Comparison of ENCODE assay signal across 14 cellular contexts in genomic region chr19:57818378-57818777, GRCh38. TPM values are rescaled to one million over a fixed set of nuclear protein-coding genes. Genes with fewer than 3 reads are reported as not detected.
DNase-seq lines count a peak whose midpoint lies in the region; ATAC-seq and TF ChIP-seq lines count a peak whose summit lies in the region.
"Had no signal": no experiment of that assay in that cellular context is flagged by ENCODE, and none has a peak within 500 bp of the region (broad histone marks: within the 10 kb centered on the region; RNA-seq: fewer than 3 reads in every experiment).

No MANE protein-coding gene starts in this region.

- H3F3A ChIP-seq in smooth muscle cell (ENCODE audit: low read depth): no peaks in the 10 kb centered on the region

- WGBS in smooth muscle cell (ENCODE audit: low lambda C conversion rate): 75% methylated on average over 7 of the region's 7 CpGs

- TF ChIP-seq CTCF in OCI-LY7 (conservative IDR thresholded peaks at IDR 0.05; ENCODE audit: low read length) (no peak), chondrocyte (IDR thresholded peaks at IDR 0.05) (no peak), smooth muscle cell (IDR thresholded peaks at IDR 0.05; ENCODE audit: borderline replicate concordance, insufficient read depth, poor library complexity, severe bottlenecking) (no peak)

- peaks cover 76% of the 10 kb centered on the region for H3K4me1 Mint-ChIP-seq in activated T-cell treated with anti-CD3 and anti-CD28 coated beads, Interleukin-2, amount 50 U/mL, for 72 hours (ENCODE audit: low read depth)
- peaks cover 45% of the 10 kb centered on the region for H3K4me1 Mint-ChIP-seq in chondrocyte (ENCODE audit: low read depth)

- no peak overlapping the region for H3K27ac Mint-ChIP-seq in activated T-cell treated with anti-CD3 and anti-CD28 coated beads, Interleukin-2, amount 50 U/mL, for 72 hours
- H3K27ac Mint-ChIP-seq in chondrocyte (ENCODE audit: unreplicated experiment): peak overlapping the region; percentile 96

- no peak overlapping the region for H3K9ac ChIP-seq in smooth muscle cell (ENCODE audit: low read depth)

- POLR2A ChIA-PET in OCI-LY7 (lab: Charles Lee): interaction anchor here (1.0 kb wide), 2 partner anchors 16 to 89 kb away, joined by 3 to 8 read pairs; no protein-coding TSS in a partner anchor

- BruUV-seq in OCI-LY7 (replicated peaks; lab: Mats Ljungman, UMichigan): no TSS peak

- H2AFZ ChIP-seq in OCI-LY7 (ENCODE audit: low read length) (peak overlapping the region; percentile 66; the same call in 1 of the 2 replicates), smooth muscle cell (ENCODE audit: low read depth) (no peak overlapping the region)

- H3K27me3 ChIP-seq in smooth muscle cell (ENCODE audit: low read depth): no peaks in the 10 kb centered on the region
- H3K27me3 ChIP-seq: adrenal gland had no signal

- H3K36me3 ChIP-seq in OCI-LY7 (ENCODE audit: insufficient read depth, low read length): peaks cover 29% of the 10 kb centered on the region
- H3K36me3 ChIP-seq in smooth muscle cell (ENCODE audit: low read depth): no peaks in the 10 kb centered on the region
- H3K36me3 ChIP-seq: adrenal gland had no signal

- ATAC-seq in activated T-cell treated with anti-CD3 and anti-CD28 coated beads, Interleukin-2, amount 50 U/mL, for 72 hours (replicated peaks in 1 of 2): no peak
- ATAC-seq in GM21717 (IDR thresholded peaks at IDR 0.05; ENCODE audit: unreplicated experiment): no peak

- H3K4me1 ChIP-seq in OCI-LY7 (ENCODE audit: insufficient read depth, low read length, poor library complexity, severe bottlenecking) (peaks cover 32% of the 10 kb centered on the region), smooth muscle cell (ENCODE audit: low read depth) (peaks cover 12% of the 10 kb centered on the region)

- peaks cover 17 to 21% of the 10 kb centered on the region in 2 donors for H3K36me3 Mint-ChIP-seq in activated T-cell treated with anti-CD3 and anti-CD28 coated beads, Interleukin-2, amount 50 U/mL, for 72 hours (ENCODE audit: insufficient read depth in 2 of 2)
- peaks cover 6% of the 10 kb centered on the region for H3K36me3 Mint-ChIP-seq in chondrocyte (ENCODE audit: low read depth)

- H3K4me3 ChIP-seq in OCI-LY7 (ENCODE audit: low read depth, low read length, poor library complexity, severe bottlenecking): peak overlapping the region; percentile 90
- no peak overlapping the region for H3K4me3 ChIP-seq in smooth muscle cell

- H3K79me2 ChIP-seq in OCI-LY7 (ENCODE audit: insufficient read depth, low read depth, low read length): peaks cover 47% of the 10 kb centered on the region
- H3K79me2 ChIP-seq in smooth muscle cell (ENCODE audit: low read depth): peaks cover 52% of the 10 kb centered on the region

- H3K9me3 ChIP-seq in OCI-LY7 (ENCODE audit: low read length): no peaks in the 10 kb centered on the region
- H3K9me3 ChIP-seq in smooth muscle cell (replicated peaks; ENCODE audit: low read depth): no peaks in the 10 kb centered on the region
- H3K9me3 ChIP-seq: adrenal gland had no signal

- H3K27me3 Mint-ChIP-seq in activated T-cell treated with anti-CD3 and anti-CD28 coated beads, Interleukin-2, amount 50 U/mL, for 72 hours (ENCODE audit: low read depth): no peaks in the 10 kb centered on the region
- no peaks in the 10 kb centered on the region for H3K27me3 Mint-ChIP-seq in chondrocyte (ENCODE audit: low read depth)

- intact Hi-C loops in OCI-LY7 (cut with micrococcal nuclease; ENCODE audit: unreplicated experiment): no loop called here

- H3K9me2 ChIP-seq in OCI-LY7 (ENCODE audit: insufficient read depth, low read length): no peaks in the 10 kb centered on the region

- peak overlapping the region; percentile 92 for H3K4me2 ChIP-seq in OCI-LY7 (ENCODE audit: low read length)
- no peak overlapping the region for H3K4me2 ChIP-seq in smooth muscle cell

- H4K20me1 ChIP-seq in OCI-LY7 (ENCODE audit: insufficient read depth, low read length) (peaks cover 4% of the 10 kb centered on the region; the same call in 1 of the 2 replicates), smooth muscle cell (ENCODE audit: low read depth) (peaks cover 27% of the 10 kb centered on the region)

- CTCF ChIA-PET in OCI-LY7 (lab: Charles Lee; ENCODE audit: unreplicated experiment): no interaction called here

- H3K27ac ChIP-seq in OCI-LY7 (ENCODE audit: low read depth, low read length, poor library complexity, severe bottlenecking): peak overlapping the region; percentile 63
- peak overlapping the region; percentile 87 for H3K27ac ChIP-seq in smooth muscle cell (ENCODE audit: low read depth)

- no peaks in the 10 kb centered on the region for H3K9me3 Mint-ChIP-seq in activated T-cell treated with anti-CD3 and anti-CD28 coated beads, Interleukin-2, amount 50 U/mL, for 72 hours
- H3K9me3 Mint-ChIP-seq in chondrocyte (ENCODE audit: low read depth): no peaks in the 10 kb centered on the region

- no peak for DNase-seq in activated T-cell treated with anti-CD3 and anti-CD28 coated beads, Interleukin-2, amount 50 U/mL, for 72 hours
- no peak for DNase-seq in activated T-cell treated with anti-CD3 and anti-CD28 coated beads, Interleukin-2, amount 50 U/mL, for 1 hour
- no peak for DNase-seq in OCI-LY7 (ENCODE audit: low spot score)
- no peak for DNase-seq in chondrocyte (ENCODE audit: low spot score)
- DNase-seq in smooth muscle cell (lab: John Stamatoyannopoulos, UW; ENCODE audit: unreplicated experiment): no peak
- no peak for DNase-seq in midbrain (lab: John Stamatoyannopoulos, UW)
- no peak for DNase-seq in HuH-7 (ENCODE audit: low spot score)
- DNase-seq: activated CD4-positive, CD25-positive, alpha-beta regulatory T cell treated with anti-CD3 and anti-CD28 coated beads, Interleukin-2, amount 50 U/mL, for 72 hours; adrenal gland; dermis blood vessel endothelial cell; NCI-H1436; NCI-H526 treated with DMSO at 0.1 percent for 48 hours; SHP77 treated with DMSO at 0.1 percent for 48 hours had no signal

- H3K4me3 Mint-ChIP-seq in activated T-cell treated with anti-CD3 and anti-CD28 coated beads, Interleukin-2, amount 50 U/mL, for 72 hours: peak overlapping the region; percentile 67 to 97
- H3K4me3 Mint-ChIP-seq in chondrocyte (ENCODE audit: unreplicated experiment): peak overlapping the region; percentile 23

RNA-seq across cellular contexts. Expression of gene ZNF552, which starts 3.7 kb away (rescaled TPM):
- total RNA-seq in activated T-cell treated with anti-CD3 and anti-CD28 coated beads, Interleukin-2, amount 50 U/mL, for 72 hours: 1 to 10 TPM; 7.7 to 8.4 TPM
- total RNA-seq in OCI-LY7 (2014; rRNA removed; shearing (Covaris generic)): 8.6 and 10.2 TPM in 2 replicates
- total RNA-seq in OCI-LY7 (2022) (11.4 and 12.5 TPM in 2 replicates), chondrocyte (3.6 to 5.5 TPM (median 3.7 TPM) in 3 replicates), smooth muscle cell (2.8 and 6.7 TPM in 2 replicates)
- polyA plus RNA-seq in smooth muscle cell: 1.9 and 6.4 TPM in 2 replicates

RNA-seq across cellular contexts. Expression of gene ZNF587B, which starts 11.7 kb away (rescaled TPM):
- 10 to 100 TPM; 16.8 to 18.0 TPM for total RNA-seq in activated T-cell treated with anti-CD3 and anti-CD28 coated beads, Interleukin-2, amount 50 U/mL, for 72 hours
- 19.8 and 20.2 TPM in 2 replicates for total RNA-seq in OCI-LY7 (2014; rRNA removed; shearing (Covaris generic))
- total RNA-seq in OCI-LY7 (2022): 24.6 and 25.8 TPM in 2 replicates
- total RNA-seq in chondrocyte: 6.9 to 14.5 TPM (median 8.0 TPM) in 3 replicates
- 6.7 and 8.0 TPM in 2 replicates for total RNA-seq in smooth muscle cell
- polyA plus RNA-seq in smooth muscle cell: 1.2 and 4.3 TPM in 2 replicates

RNA-seq across cellular contexts. Expression of gene ZNF587, which starts 31.3 kb away (rescaled TPM):
- total RNA-seq in activated T-cell treated with anti-CD3 and anti-CD28 coated beads, Interleukin-2, amount 50 U/mL, for 72 hours: 10 to 100 TPM; 31.5 to 32.5 TPM
- total RNA-seq in OCI-LY7 (2014; rRNA removed; shearing (Covaris generic)): 22.7 and 25.0 TPM in 2 replicates
- total RNA-seq in OCI-LY7 (2022): 45.9 and 52.5 TPM in 2 replicates
- 27.1 to 39.9 TPM (median 30.8 TPM) in 3 replicates for total RNA-seq in chondrocyte
- 13.9 and 22.8 TPM in 2 replicates for total RNA-seq in smooth muscle cell
- 3.9 and 8.5 TPM in 2 replicates for polyA plus RNA-seq in smooth muscle cell

RNA-seq across cellular contexts. Expression of gene ZNF586, which starts 48.9 kb away (rescaled TPM):
- total RNA-seq in activated T-cell treated with anti-CD3 and anti-CD28 coated beads, Interleukin-2, amount 50 U/mL, for 72 hours: 10 to 100 TPM; 18.5 to 20.0 TPM
- total RNA-seq in OCI-LY7 (2014; rRNA removed; shearing (Covaris generic)): 19.7 and 21.6 TPM in 2 replicates
- total RNA-seq in OCI-LY7 (2022) (23.8 and 25.2 TPM in 2 replicates), chondrocyte (9.8 to 14.7 TPM (median 10.7 TPM) in 3 replicates), smooth muscle cell (8.2 and 20.3 TPM in 2 replicates)
- polyA plus RNA-seq in smooth muscle cell: 3.2 and 4.1 TPM in 2 replicates
